13 cellular contexts compared by ENCODE assay signal in genomic region chr16:86505899-86506864, GRCh38. TPM values are rescaled to one million over a fixed set of nuclear protein-coding genes. Genes with fewer than 3 reads are reported as not detected.
DNase-seq lines count a peak whose midpoint lies in the region; ATAC-seq and TF ChIP-seq lines count a peak whose summit lies in the region.
"Had no signal": no experiment of that assay in that cellular context is flagged by ENCODE, and none has a peak within 500 bp of the region (broad histone marks: within the 10 kb centered on the region; RNA-seq: fewer than 3 reads in every experiment).

No MANE protein-coding gene starts in this region.

- 13% methylated on average over 18 of the region's 27 CpGs for WGBS in suprapubic skin

- DNase-seq in activated naive CD4-positive, alpha-beta T cell (lab: John Stamatoyannopoulos, UW) = no peak
- DNase-seq in central memory CD8-positive, alpha-beta T cell (ENCODE audit: low spot score in 2 of 2) = no peak
- DNase-seq in suprapubic skin (ENCODE audit: low spot score in 2 of 2) = no peak
- DNase-seq in NCI-H187 (lab: John Stamatoyannopoulos, UW) = no peak
- DNase-seq in T1000 (lab: John Stamatoyannopoulos, UW) = no peak
- DNase-seq in NCI-H1436 (lab: John Stamatoyannopoulos, UW) = no peak
- DNase-seq: BE2C, left ventricle myocardium superior, NCI-H1092 treated with DMSO at 0.1 percent for 48 hours, uterus had no signal

- peak overlapping the region; percentile 41 for H3K27ac Mint-ChIP-seq in activated naive CD4-positive, alpha-beta T cell treated with anti-CD3 and anti-CD28 coated beads, Interleukin-2, amount 50 U/mL, for 24 hours
- H3K27ac Mint-ChIP-seq in central memory CD8-positive, alpha-beta T cell (ENCODE audit: low read depth) = no peak overlapping the region

- no peaks in the 10 kb centered on the region for H3K36me3 Mint-ChIP-seq in activated naive CD4-positive, alpha-beta T cell treated with anti-CD3 and anti-CD28 coated beads, Interleukin-2, amount 50 U/mL, for 24 hours
- H3K36me3 Mint-ChIP-seq in central memory CD8-positive, alpha-beta T cell (ENCODE audit: insufficient read depth) = peaks cover 10% of the 10 kb centered on the region

- no peak for TF ChIP-seq EP300 in suprapubic skin (IDR thresholded peaks at IDR 0.05)

- H3K4me3 ChIP-seq in muscle layer of duodenum (ENCODE audit: low read depth in 1 of 2, low read length in 2 of 2) (peak overlapping the region; percentile 64 to 70), suprapubic skin (peak overlapping the region; percentile 15)
- H3K4me3 ChIP-seq: right atrium auricular region had no signal

- TF ChIP-seq CTCF in suprapubic skin (IDR thresholded peaks at IDR 0.05) = no peak

- peak overlapping the region; percentile 88 for H3K27ac ChIP-seq in muscle layer of duodenum (ENCODE audit: low read length)
- H3K27ac ChIP-seq in suprapubic skin = no peak overlapping the region
- H3K27ac ChIP-seq: right atrium auricular region, uterus had no signal

- TF ChIP-seq POLR2A in suprapubic skin (IDR thresholded peaks at IDR 0.05) = no peak

- H3K9me3 ChIP-seq in muscle layer of duodenum (ENCODE audit: control insufficient read depth in 1 of 2, low read length in 2 of 2) (no peaks in the 10 kb centered on the region), suprapubic skin (no peaks in the 10 kb centered on the region)
- H3K9me3 ChIP-seq: BE2C, right atrium auricular region, uterus had no signal

- peaks cover 22% of the 10 kb centered on the region for H3K4me1 Mint-ChIP-seq in activated naive CD4-positive, alpha-beta T cell treated with anti-CD3 and anti-CD28 coated beads, Interleukin-2, amount 50 U/mL, for 24 hours
- H3K4me1 Mint-ChIP-seq in central memory CD8-positive, alpha-beta T cell = peaks cover 20% of the 10 kb centered on the region

- H3K4me1 ChIP-seq in muscle layer of duodenum (ENCODE audit: control insufficient read depth in 1 of 2, insufficient read depth in 2 of 2, low read length in 2 of 2) (peaks cover 0 to 6% of the 10 kb centered on the region in 2 donors), suprapubic skin (peaks cover 56% of the 10 kb centered on the region)
- H3K4me1 ChIP-seq: BE2C had no signal

- H3K4me3 Mint-ChIP-seq in activated naive CD4-positive, alpha-beta T cell treated with anti-CD3 and anti-CD28 coated beads, Interleukin-2, amount 50 U/mL, for 24 hours = peak overlapping the region; percentile 57
- peak overlapping the region; percentile 34 for H3K4me3 Mint-ChIP-seq in central memory CD8-positive, alpha-beta T cell

- peaks cover 58% of the 10 kb centered on the region for H3K27me3 Mint-ChIP-seq in activated naive CD4-positive, alpha-beta T cell treated with anti-CD3 and anti-CD28 coated beads, Interleukin-2, amount 50 U/mL, for 24 hours
- peaks cover 81% of the 10 kb centered on the region for H3K27me3 Mint-ChIP-seq in central memory CD8-positive, alpha-beta T cell

- H3K36me3 ChIP-seq in muscle layer of duodenum (ENCODE audit: control insufficient read depth in 1 of 2, insufficient read depth in 2 of 2, low read length in 2 of 2) (no peaks in the 10 kb centered on the region), suprapubic skin (no peaks in the 10 kb centered on the region)
- H3K36me3 ChIP-seq: BE2C, right atrium auricular region, uterus had no signal

- no peaks in the 10 kb centered on the region for H3K9me3 Mint-ChIP-seq in activated naive CD4-positive, alpha-beta T cell treated with anti-CD3 and anti-CD28 coated beads, Interleukin-2, amount 50 U/mL, for 24 hours
- H3K9me3 Mint-ChIP-seq in central memory CD8-positive, alpha-beta T cell = no peaks in the 10 kb centered on the region

- H3K27me3 ChIP-seq in muscle layer of duodenum (ENCODE audit: low read depth, low read length) = peaks cover 49% of the 10 kb centered on the region
- peaks cover 100% of the 10 kb centered on the region for H3K27me3 ChIP-seq in suprapubic skin

- ATAC-seq in central memory CD8-positive, alpha-beta T cell (replicated peaks; ENCODE audit: extremely low read depth, poor library complexity, severe bottlenecking) = no peak
- ATAC-seq: left ventricle myocardium superior had no signal

RNA-seq across cellular contexts. Expression of gene FOXF1, which starts 4.1 kb away (rescaled TPM):
- under 1 TPM in 3 of 4 donors, not detected in 1; 0.11 to 0.59 (median 0.21) TPM for total RNA-seq in suprapubic skin

RNA-seq across cellular contexts. Expression of gene MTHFSD, which starts 48.9 kb away (rescaled TPM):
- 10 to 100 TPM; 12.4 to 43.4 (median 18.8) TPM for total RNA-seq in suprapubic skin
